ENCODE assay signal across 1 cellular context in genomic region chr17:48492401-48493298, GRCh38.
TF ChIP-seq lines count a peak whose summit lies in the region.

No MANE protein-coding gene starts in this region.

TF ChIP-seq in K562, 482 proteins besides CTCF, POLR2A, EP300 and RAD21 (continued from another document and continues in another):
- TF ChIP-seq TFE3 (CRISPR knock-in tag; IDR thresholded peaks at IDR 0.05) (no peak), STAT5B (CRISPR knock-in tag; IDR thresholded peaks at IDR 0.05) (no peak), PHF20 (IDR thresholded peaks at IDR 0.05; ENCODE audit: partially characterized antibody) (peak; percentile 32), LEF1 (IDR thresholded peaks at IDR 0.05) (0 out of 2 replicates have a peak, but pooled peaks have one; percentile 74), ARID3A (IDR thresholded peaks at IDR 0.05; ENCODE audit: borderline replicate concordance, low read depth, low read length) (peak; percentile 20; the same call in 1 of the 2 replicates), SRSF3 (IDR thresholded peaks at IDR 0.05; ENCODE audit: insufficient read depth, low read length) (no peak), VEZF1 (CRISPR knock-in tag; IDR thresholded peaks at IDR 0.05) (peak; percentile 59), ZSCAN32 (CRISPR knock-in tag; IDR thresholded peaks at IDR 0.05) (no peak), TAL1 (IDR thresholded peaks at IDR 0.05) (0 out of 2 replicates have a peak, but pooled peaks have one; percentile 3), FUS (optimal IDR thresholded peaks at IDR 0.05; ENCODE audit: low read depth, low read length) (no peak), NRF1 (conservative IDR thresholded peaks at IDR 0.05 in 1 of 2, IDR thresholded peaks at IDR 0.05 in 1 of 2) (peak; percentile 59 to 65; a peak in 3 of 4 replicates), ARID1B (IDR thresholded peaks at IDR 0.05) (peak; percentile 78), E2F8 (IDR thresholded peaks at IDR 0.05; ENCODE audit: low read depth, partially characterized antibody) (peak; percentile 43), SOX6 (IDR thresholded peaks at IDR 0.05) (peak; percentile 56; the same call in 1 of the 2 replicates), ZFP30 (CRISPR knock-in tag; IDR thresholded peaks at IDR 0.05; ENCODE audit: borderline replicate concordance) (no peak), ID3 (CRISPR knock-in tag; IDR thresholded peaks at IDR 0.05) (no peak), ID3 (tag; IDR thresholded peaks at IDR 0.05) (0 out of 2 replicates have a peak, but pooled peaks have one; percentile 72), SUPT5H (IDR thresholded peaks at IDR 0.05) (no peak), KLF16 (IDR thresholded peaks at IDR 0.05) (0 out of 2 replicates have a peak, but pooled peaks have one; percentile 48), CXXC5 (CRISPR knock-in tag; IDR thresholded peaks at IDR 0.05) (peak; percentile 86), MTA3 (IDR thresholded peaks at IDR 0.05; ENCODE audit: borderline replicate concordance) (peak; percentile 64; the same call in 1 of the 2 replicates), RBBP5 (IDR thresholded peaks at IDR 0.05; ENCODE audit: borderline replicate concordance, insufficient read depth, low read length, poor library complexity, severe bottlenecking) (peak; percentile 39), TCF3 (CRISPR knock-in tag; IDR thresholded peaks at IDR 0.05) (peak; percentile 60), NFXL1 (CRISPR knock-in tag; IDR thresholded peaks at IDR 0.05) (no peak), TBL1XR1 (IDR thresholded peaks at IDR 0.05; ENCODE audit: low read length in 2 of 2) (peak; percentile 24 to 89; a peak in 3 of 4 replicates), ZNF740 (CRISPR knock-in tag; IDR thresholded peaks at IDR 0.05) (peak; percentile 31; the same call in 1 of the 2 replicates), ZNF740 (tag; IDR thresholded peaks at IDR 0.05) (no peak), ZKSCAN1 (IDR thresholded peaks at IDR 0.05; ENCODE audit: low read depth, low read length) (peak; percentile 53; the same call in 1 of the 2 replicates), HNRNPUL1 (IDR thresholded peaks at IDR 0.05; ENCODE audit: low read length) (no peak), MLLT1 (IDR thresholded peaks at IDR 0.05) (0 out of 4 replicates have a peak, but pooled peaks have one; percentile 17 to 41), HMGN3 (IDR thresholded peaks at IDR 0.05; ENCODE audit: borderline replicate concordance, extremely low read depth, insufficient read length, low read depth, low read length) (peak; percentile 98), LCOR (CRISPR knock-in tag; IDR thresholded peaks at IDR 0.05) (no peak), CREB3L1 (IDR thresholded peaks at IDR 0.05; ENCODE audit: borderline replicate concordance, low read depth) (peak; percentile 90), ZMIZ1 (IDR thresholded peaks at IDR 0.05; ENCODE audit: low read depth in 2 of 2, low read length in 2 of 2) (0 out of 4 replicates have a peak, but pooled peaks of 1 of the 2 experiments have one; percentile 26), MXI1 (IDR thresholded peaks at IDR 0.05; ENCODE audit: low read depth, low read length) (no peak), ZNF12 (CRISPR knock-in tag; IDR thresholded peaks at IDR 0.05) (no peak), DEAF1 (CRISPR knock-in tag; IDR thresholded peaks at IDR 0.05) (peak; percentile 84), ELF1 (tag; IDR thresholded peaks at IDR 0.05) (no peak), SMC3 (conservative IDR thresholded peaks at IDR 0.05; ENCODE audit: insufficient read depth, low read depth, low read length) (peak; percentile 84), CHD1 (IDR thresholded peaks at IDR 0.05; ENCODE audit: low read length) (peak; percentile 48), ARID2 (IDR thresholded peaks at IDR 0.05) (peak; percentile 87), ZNF316 (IDR thresholded peaks at IDR 0.05) (no peak), NCOR1 (IDR thresholded peaks at IDR 0.05) (peak; percentile 70), IFI16 (CRISPR knock-in tag; IDR thresholded peaks at IDR 0.05) (no peak), TARDBP (IDR thresholded peaks at IDR 0.05) (0 out of 2 replicates have a peak, but pooled peaks have one; percentile 44), MAX (CRISPR knock-in tag; IDR thresholded peaks at IDR 0.05) (0 out of 2 replicates have a peak, but pooled peaks have one; percentile 33), ATF7 (IDR thresholded peaks at IDR 0.05) (peak; percentile 67; the same call in 1 of the 2 replicates), ZNF133 (CRISPR knock-in tag; IDR thresholded peaks at IDR 0.05) (0 out of 2 replicates have a peak, but pooled peaks have one; percentile 18)
